Comparison of ENCODE assay signal across 20 cellular contexts in genomic region chr9:78826521-78826920, GRCh38.
A peak's percentile ranks its signal among the peaks of the same experiment; 100 is the strongest.
DNase-seq lines count a peak whose midpoint lies in the region; ATAC-seq and TF ChIP-seq lines count a peak whose summit lies in the region.
"Had no signal": no experiment of that assay in that cellular context is flagged by ENCODE, and none has a peak within 500 bp of the region (broad histone marks: within the 10 kb centered on the region; RNA-seq: fewer than 3 reads in every experiment).

No MANE protein-coding gene starts in this region.

- no peaks in the 10 kb centered on the region for H3K79me1 ChIP-seq in H9 (ENCODE audit: insufficient read depth, low read depth, low read length, poor library complexity, severe bottlenecking)

- no peaks in the 10 kb centered on the region for H3K4me1 ChIP-seq in H9 (ENCODE audit: insufficient read depth, low read length)
- H3K4me1 ChIP-seq: BE2C had no signal

- no peaks in the 10 kb centered on the region; the same call in 1 of the 2 replicates for H3K27me3 Mint-ChIP-seq in H9 (ENCODE audit: low read depth)

- no peak overlapping the region for H2BK5ac ChIP-seq in H9 (ENCODE audit: insufficient read length, low read length)

- no peak for ATAC-seq in HG03196 (IDR thresholded peaks at IDR 0.05; ENCODE audit: unreplicated experiment)
- ATAC-seq: PC-3, Right ventricle myocardium inferior, SK-N-SH treated with all-trans-retinoic acid at 6 μM for 48 hours had no signal

- no peaks in the 10 kb centered on the region for H3K9me3 ChIP-seq in H9 (ENCODE audit: control insufficient read depth, low read depth, low read length)
- H3K9me3 ChIP-seq: BE2C, SJCRH30 had no signal

- H3K4ac ChIP-seq in H9 (ENCODE audit: low read depth, low read length), result no peak overlapping the region

- H2BK15ac ChIP-seq in H9 (ENCODE audit: low read depth, low read length), result no peak overlapping the region

- H2BK20ac ChIP-seq in H9 (ENCODE audit: low read depth, low read length, poor library complexity, severe bottlenecking), result no peak overlapping the region

- no peak for TF ChIP-seq CTCF in H9 (conservative IDR thresholded peaks at IDR 0.05)

- H3K23me2 ChIP-seq in H9 (ENCODE audit: insufficient read length, low read depth, low read length, poor library complexity, severe bottlenecking), result no peaks in the 10 kb centered on the region

- DNase-seq in DMS 273 (lab: John Stamatoyannopoulos, UW; ENCODE audit: unreplicated experiment) (peak; percentile 4), DMS 273 treated with DMSO at 0.1 percent for 48 hours (lab: John Stamatoyannopoulos, UW) (no peak), H9 (no peak), cerebellum (ENCODE audit: low spot score) (peak; percentile 50), pons (ENCODE audit: low spot score) (peak; percentile 4), head of caudate nucleus (no peak)
- DNase-seq: BE2C, DMS53, KBM-7, MV-4-11, NCI-H187, NCI-H2081 treated with DMSO at 0.1 percent for 48 hours, NCI-H774, PC-3, SJCRH30 had no signal

- H3K23ac ChIP-seq in H9 (ENCODE audit: insufficient read length, low read depth, low read length), result peak overlapping the region; percentile 31

- intact Hi-C loops in head of caudate nucleus (cut with DNase I), result no loop called here

- no peak overlapping the region for H4K5ac ChIP-seq in H9 (ENCODE audit: insufficient read length, low read depth, low read length)

- no peak overlapping the region for H2AK5ac ChIP-seq in H9 (ENCODE audit: insufficient read length, low read length)

- H3K36me3 Mint-ChIP-seq in H9 (ENCODE audit: insufficient read depth in 1 of 3, low read depth in 3 of 3), result no peaks in the 10 kb centered on the region
- H3K36me3 Mint-ChIP-seq: CD14-positive monocyte had no signal

- no peak overlapping the region for H2AFZ ChIP-seq in H9 (ENCODE audit: low read length)

- no peak overlapping the region for H3K4me3 Mint-ChIP-seq in H9
- H3K4me3 Mint-ChIP-seq: CD14-positive monocyte had no signal

- H3K14ac ChIP-seq in H9 (ENCODE audit: insufficient read depth, low read length), result no peak overlapping the region

- H3K56ac ChIP-seq in H9 (ENCODE audit: insufficient read length, low read depth, low read length), result no peak overlapping the region

- H3K4me2 ChIP-seq in H9 (ENCODE audit: insufficient read depth, insufficient read length, low read length), result no peak overlapping the region

- H3T11ph ChIP-seq in H9 (ENCODE audit: low read length), result no peak overlapping the region

- H4K20me1 ChIP-seq in H9 (ENCODE audit: control insufficient read depth, insufficient read depth, insufficient read length), result no peaks in the 10 kb centered on the region

- H3K79me2 ChIP-seq in H9 (ENCODE audit: insufficient read depth, low read length), result no peaks in the 10 kb centered on the region

- no peaks in the 10 kb centered on the region for H3K4me1 Mint-ChIP-seq in H9
- H3K4me1 Mint-ChIP-seq: CD14-positive monocyte had no signal

- H2BK12ac ChIP-seq in H9 (ENCODE audit: insufficient read length, low read depth, low read length), result no peak overlapping the region

- H3K27ac ChIP-seq in H9 (ENCODE audit: insufficient read length, low read depth, low read length), result no peak overlapping the region
- H3K27ac ChIP-seq: 22Rv1, SJCRH30 had no signal

- H3K27me3 ChIP-seq in H9 (ENCODE audit: insufficient read depth, low read length), result no peaks in the 10 kb centered on the region
- H3K27me3 ChIP-seq: BE2C, SJCRH30 had no signal

- no peak overlapping the region for H4K91ac ChIP-seq in H9 (ENCODE audit: insufficient read length, low read depth, low read length)

- no peak overlapping the region for H3K9ac ChIP-seq in H9 (ENCODE audit: extremely low read depth, insufficient read length, low read length)

- H3K27ac Mint-ChIP-seq in H9, result no peak overlapping the region
- H3K27ac Mint-ChIP-seq: CD14-positive monocyte had no signal

- no peak overlapping the region for H4K8ac ChIP-seq in H9 (replicated peaks; ENCODE audit: insufficient read length, low read depth, low read length)

- no CpG with 5 or more reads among the region's 3 CpGs for WGBS in H9 (ENCODE audit: extremely low coverage, insufficient read length, low lambda C conversion rate)

- H2BK120ac ChIP-seq in H9 (ENCODE audit: low read depth, low read length, poor library complexity, severe bottlenecking), result no peak overlapping the region

- H3K18ac ChIP-seq in H9 (ENCODE audit: insufficient read length, low read depth, low read length), result no peak overlapping the region

- no peaks in the 10 kb centered on the region for H3K9me3 Mint-ChIP-seq in H9
- H3K9me3 Mint-ChIP-seq: CD14-positive monocyte had no signal

Comparison
In these comparisons a context has a peak if more than half of its experiments do, and no peak if none do; other contexts are left out.
1. DNase-seq: peak in DMS 273 (single experiment), cerebellum (single experiment) and pons (single experiment); none in DMS 273 treated with DMSO at 0.1 percent for 48 hours (single experiment), H9 (single experiment) and head of caudate nucleus (0 of 42).